8 cellular contexts compared by ENCODE assay signal in the genomic region with DNA sequence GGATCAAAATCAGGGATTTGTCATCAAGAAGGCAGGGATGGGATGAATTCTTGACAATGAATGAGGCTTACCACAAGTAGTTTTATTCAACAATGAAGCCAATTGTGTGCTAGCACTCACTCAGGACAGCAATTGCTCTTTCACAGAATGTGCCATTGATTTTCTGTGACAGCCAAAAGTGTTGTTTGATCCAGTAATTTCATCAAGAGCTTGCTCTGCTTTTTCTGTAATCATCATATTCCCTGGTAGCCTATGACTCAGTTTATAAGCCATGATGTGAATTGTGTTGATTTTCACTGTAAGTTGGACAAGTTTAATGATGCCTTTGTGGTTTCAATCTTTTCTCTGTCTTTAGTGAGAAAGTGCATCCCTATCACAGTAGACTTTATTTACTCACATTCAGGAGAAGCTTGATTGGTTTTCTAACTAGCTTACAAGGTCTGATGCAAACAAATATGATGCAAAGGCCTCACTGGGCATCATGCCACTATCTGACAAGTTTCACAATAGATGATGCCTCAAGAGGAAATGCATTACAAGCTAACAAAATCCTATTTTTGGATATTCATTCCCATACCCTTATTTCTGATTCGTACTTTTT. TPM values are rescaled to one million over a fixed set of nuclear protein-coding genes. Genes with fewer than 3 reads are reported as not detected.
DNase-seq lines count a peak whose midpoint lies in the region; ATAC-seq and TF ChIP-seq lines count a peak whose summit lies in the region.
"Had no signal": no experiment of that assay in that cellular context is flagged by ENCODE, and none has a peak within 500 bp of the region (broad histone marks: within the 10 kb centered on the region; RNA-seq: fewer than 3 reads in every experiment).

No MANE protein-coding gene starts in this region.

- H3K36me3 Mint-ChIP-seq in activated CD4-positive, alpha-beta memory T cell treated with anti-CD3 and anti-CD28 coated beads for 36 hours: no peaks in the 10 kb centered on the region

- intact Hi-C loops in activated CD4-positive, alpha-beta memory T cell treated with anti-CD3 and anti-CD28 coated beads for 36 hours (cut with micrococcal nuclease): loop anchor here (1.0 kb wide), 1 partner anchor 10 kb away; no protein-coding TSS in a partner anchor

- POLR2A ChIA-PET in activated CD4-positive, alpha-beta memory T cell treated with anti-CD3 and anti-CD28 coated beads for 36 hours (lab: Charles Lee): interaction anchor here (2.4 kb wide), 1 partner anchor 11 kb away, joined by 9 read pairs; no protein-coding TSS in a partner anchor

- TF ChIP-seq CTCF in fibroblast of mammary gland (conservative IDR thresholded peaks at IDR 0.05; ENCODE audit: control insufficient read depth, insufficient read depth, low read depth, low read length): no peak

- no peak overlapping the region for H3K4me3 ChIP-seq in fibroblast of mammary gland (ENCODE audit: control insufficient read depth, low read depth, low read length)

- DNase-seq in NCI-H2029 (lab: John Stamatoyannopoulos, UW) (peak; percentile 35), NCI-H2029 treated with DMSO at 0.1 percent for 48 hours (lab: John Stamatoyannopoulos, UW) (no peak), fibroblast of mammary gland (ENCODE audit: low read depth) (peak; percentile 99), superior temporal gyrus (ENCODE audit: extremely low spot score) (peak; percentile 86)
- no peak for DNase-seq in activated CD4-positive, alpha-beta memory T cell treated with anti-CD3 and anti-CD28 coated beads for 36 hours
- DNase-seq: activated naive CD8-positive, alpha-beta T cell treated with anti-CD3 and anti-CD28 coated beads, Interleukin-2, amount 10 ng/mL, durations not matched to agents 7 days and 5 days; NCI-H1930 had no signal

- H3K9me3 Mint-ChIP-seq in activated CD4-positive, alpha-beta memory T cell treated with anti-CD3 and anti-CD28 coated beads for 36 hours: no peaks in the 10 kb centered on the region
- H3K9me3 Mint-ChIP-seq: activated naive CD8-positive, alpha-beta T cell treated with anti-CD3 and anti-CD28 coated beads, Interleukin-2, amount 10 ng/mL, durations not matched to agents 7 days and 5 days had no signal

- ATAC-seq in HG03342 (IDR thresholded peaks at IDR 0.05; ENCODE audit: unreplicated experiment): no peak

- CTCF ChIA-PET in activated CD4-positive, alpha-beta memory T cell treated with anti-CD3 and anti-CD28 coated beads for 36 hours (lab: Charles Lee): interaction anchor here (1.0 to 3.1 kb wide), 3 partner anchors 11 to 23 kb away, joined by 3 to 10 read pairs (median 8); no protein-coding TSS in a partner anchor

- H3K4me1 Mint-ChIP-seq in activated CD4-positive, alpha-beta memory T cell treated with anti-CD3 and anti-CD28 coated beads for 36 hours (ENCODE audit: low read depth): peaks cover 15% of the 10 kb centered on the region

- no peaks in the 10 kb centered on the region for H3K27me3 Mint-ChIP-seq in activated CD4-positive, alpha-beta memory T cell treated with anti-CD3 and anti-CD28 coated beads for 36 hours

- no peak overlapping the region for H3K4me3 Mint-ChIP-seq in activated CD4-positive, alpha-beta memory T cell treated with anti-CD3 and anti-CD28 coated beads for 36 hours
- H3K4me3 Mint-ChIP-seq: activated naive CD8-positive, alpha-beta T cell treated with anti-CD3 and anti-CD28 coated beads, Interleukin-2, amount 10 ng/mL, durations not matched to agents 7 days and 5 days had no signal

- no peak overlapping the region for H3K27ac Mint-ChIP-seq in activated CD4-positive, alpha-beta memory T cell treated with anti-CD3 and anti-CD28 coated beads for 36 hours
- H3K27ac Mint-ChIP-seq: activated naive CD8-positive, alpha-beta T cell treated with anti-CD3 and anti-CD28 coated beads, Interleukin-2, amount 10 ng/mL, durations not matched to agents 7 days and 5 days had no signal

RNA-seq across cellular contexts. Expression of a gene that starts 13.6 kb away (rescaled TPM):
- total RNA-seq in activated CD4-positive, alpha-beta memory T cell treated with anti-CD3 and anti-CD28 coated beads for 36 hours: 10 to 100 TPM; 63.0 to 66.2 TPM

RNA-seq across cellular contexts. Expression of a gene that starts 25.4 kb away (rescaled TPM):
- 1 to 10 TPM; 1.3 to 1.6 TPM for total RNA-seq in activated CD4-positive, alpha-beta memory T cell treated with anti-CD3 and anti-CD28 coated beads for 36 hours
- total RNA-seq: activated naive CD8-positive, alpha-beta T cell treated with anti-CD3 and anti-CD28 coated beads, Interleukin-2, amount 10 ng/mL, durations not matched to agents 7 days and 5 days had no signal

RNA-seq across cellular contexts. Expression of a gene that starts 59.6 kb away (rescaled TPM):
- 1 to 10 TPM; 1.7 to 1.8 TPM for total RNA-seq in activated CD4-positive, alpha-beta memory T cell treated with anti-CD3 and anti-CD28 coated beads for 36 hours

RNA-seq across cellular contexts. Expression of a gene that starts 59.6 kb away (rescaled TPM):
- 10 to 100 TPM; 32.7 to 34.1 TPM for total RNA-seq in activated CD4-positive, alpha-beta memory T cell treated with anti-CD3 and anti-CD28 coated beads for 36 hours

Comparison
In these comparisons a context has a peak if more than half of its experiments do, and no peak if none do; other contexts are left out.
1. DNase-seq: peak in NCI-H2029 (single experiment), fibroblast of mammary gland (single experiment) and superior temporal gyrus (single experiment); none in NCI-H2029 treated with DMSO at 0.1 percent for 48 hours (single experiment) and activated CD4-positive, alpha-beta memory T cell treated with anti-CD3 and anti-CD28 coated beads for 36 hours (single experiment).